ENCODE assay signal across 29 cellular contexts in the genomic region with DNA sequence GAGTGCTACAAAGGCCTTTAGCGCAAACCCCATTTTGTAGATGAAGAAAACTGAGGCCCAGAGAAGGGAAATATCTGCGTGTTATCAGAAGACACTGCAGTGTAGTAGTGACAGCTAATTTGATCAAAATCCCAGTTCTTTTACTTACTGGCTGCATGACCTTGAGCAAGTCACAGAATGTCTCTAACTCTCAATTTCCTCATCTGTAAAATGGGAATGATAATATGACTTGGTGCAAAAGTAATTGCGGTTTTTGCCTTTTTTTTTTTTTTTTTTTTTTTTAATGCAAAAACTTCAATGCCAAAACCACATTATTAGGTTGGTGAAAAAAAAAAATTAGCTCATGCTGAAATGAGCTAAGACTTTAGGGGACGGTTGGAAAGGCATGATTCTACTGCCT.
"Had no signal": no experiment of that assay in that cellular context is flagged by ENCODE, and none has a peak within 500 bp of the region (broad histone marks: within the 10 kb centered on the region; RNA-seq: fewer than 3 reads in every experiment).

No MANE protein-coding gene starts in this region.

- DNase-seq: cortex of kidney; dermis blood vessel endothelial cell; dorsolateral prefrontal cortex; effector CD4-positive, alpha-beta T cell; effector CD8-positive, alpha-beta T cell; effector memory CD4-positive, alpha-beta T cell; effector memory CD8-positive, alpha-beta T cell; endodermal cell; erythroblast; esophagus squamous epithelium; foreskin fibroblast; foreskin keratinocyte; foreskin melanocyte; gastrocnemius medialis; glutamatergic neuron; head of caudate nucleus; heart left ventricle; heart right ventricle had no signal

- H3K79me2 ChIP-seq: hepatocyte had no signal

- H2AFZ ChIP-seq: hepatocyte had no signal

- H3K4me2 ChIP-seq: hepatocyte had no signal

- H3K4me1 ChIP-seq: colonic mucosa, esophagus muscularis mucosa, esophagus squamous epithelium, foreskin keratinocyte, gastrocnemius medialis, gastroesophageal sphincter had no signal

- H3K27me3 ChIP-seq: colonic mucosa, dorsolateral prefrontal cortex, esophagus muscularis mucosa, esophagus squamous epithelium, foreskin keratinocyte, gastrocnemius medialis, gastroesophageal sphincter, heart left ventricle, heart right ventricle, hepatocyte had no signal

- H3K9me3 ChIP-seq: colonic mucosa, esophagus squamous epithelium, gastrocnemius medialis, gastroesophageal sphincter had no signal

- H3K4me3 ChIP-seq: colonic mucosa, coronary artery, dorsolateral prefrontal cortex, esophagus muscularis mucosa, esophagus squamous epithelium, gastrocnemius medialis, gastroesophageal sphincter, heart left ventricle, heart right ventricle, hepatocyte had no signal

- H3K27ac ChIP-seq: colonic mucosa, coronary artery, dorsolateral prefrontal cortex, epithelial cell of prostate, esophagus muscularis mucosa, esophagus squamous epithelium, foreskin keratinocyte, gastrocnemius medialis, gastroesophageal sphincter, heart left ventricle, heart right ventricle, hepatocyte had no signal

- ATAC-seq: effector memory CD8-positive, alpha-beta T cell; esophagus mucosa; foreskin keratinocyte; gastrocnemius medialis; gastroesophageal sphincter; heart left ventricle; heart right ventricle had no signal

- FAIRE-seq: colon, endometrium, endothelial cell of umbilical vein, frontal cortex had no signal

- H3K36me3 ChIP-seq: colonic mucosa, esophagus muscularis mucosa, esophagus squamous epithelium, gastrocnemius medialis, gastroesophageal sphincter, heart left ventricle, heart right ventricle had no signal
